5 cellular contexts compared by ENCODE assay signal in the genomic region with DNA sequence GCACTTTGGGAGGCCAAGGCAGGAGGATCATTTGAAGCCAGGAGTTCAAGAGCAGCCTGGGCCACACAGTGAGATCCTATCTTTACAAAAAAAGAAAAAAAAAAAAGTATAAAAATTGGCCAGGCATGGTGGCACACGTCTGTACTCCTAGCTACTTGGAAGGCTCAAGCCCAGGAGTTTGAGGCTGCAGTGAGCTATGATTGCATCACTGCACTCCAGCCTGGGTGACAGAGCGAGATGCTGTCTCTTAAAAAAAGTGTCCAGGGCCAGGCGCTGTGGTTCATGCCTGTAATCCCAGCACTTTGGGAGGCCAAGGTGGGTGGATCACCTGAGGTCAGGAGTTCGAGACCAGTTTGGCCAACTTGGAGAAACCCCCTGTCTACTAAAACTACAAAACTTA. TPM values are rescaled to one million over a fixed set of nuclear protein-coding genes. Genes with fewer than 3 reads are reported as not detected.
"Had no signal": no experiment of that assay in that cellular context is flagged by ENCODE, and none has a peak within 500 bp of the region (broad histone marks: within the 10 kb centered on the region; RNA-seq: fewer than 3 reads in every experiment).

No MANE protein-coding gene starts in this region.

RNA-seq across cellular contexts. Expression of gene NWD1, which starts 45.8 kb away (rescaled TPM):
- total RNA-seq: naive thymus-derived CD8-positive, alpha-beta T cell; natural killer cell treated with Interleukin-12 subunit alpha and Interleukin-12 subunit beta and Interleukin-15 and Interleukin-18, amount 100 ng/mL, for 72 hours; osteoblast; progenitor cell of endocrine pancreas; pulmonary artery endothelial cell had no signal
- polyA plus RNA-seq: naive thymus-derived CD8-positive, alpha-beta T cell had no signal
